In the genomic region with DNA sequence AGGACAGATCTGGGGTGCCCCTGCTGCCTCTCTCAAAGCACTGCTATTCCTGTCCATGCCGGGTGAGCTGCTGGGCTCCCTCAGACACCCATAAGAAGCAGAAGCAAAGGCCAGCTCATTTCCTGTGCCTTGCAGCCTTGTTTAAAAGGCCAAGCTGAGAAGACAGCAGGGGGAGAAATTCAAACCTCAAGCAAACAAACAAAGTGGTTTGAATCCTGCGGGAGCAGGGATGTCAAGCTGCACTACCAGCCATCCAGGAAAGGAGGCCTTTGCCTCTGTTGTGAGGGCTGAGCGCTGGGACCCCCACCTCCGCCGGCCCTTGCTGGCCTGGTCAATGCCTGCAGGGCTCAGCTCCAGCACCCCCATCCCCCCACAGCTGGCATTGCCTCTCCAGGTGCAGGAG, we compare ENCODE assay signal across 22 cellular contexts.
DNase-seq lines count a peak whose midpoint lies in the region; ATAC-seq and FAIRE-seq lines count a peak whose summit lies in the region.
"Had no signal": no experiment of that assay in that cellular context is flagged by ENCODE, and none has a peak within 500 bp of the region (broad histone marks: within the 10 kb centered on the region; RNA-seq: fewer than 3 reads in every experiment).

No MANE protein-coding gene starts in this region.

- ATAC-seq in HG03097 (IDR thresholded peaks at IDR 0.05; ENCODE audit: low FRiP score, unreplicated experiment) (no peak), GM18519 (IDR thresholded peaks at IDR 0.05; ENCODE audit: low FRiP score, unreplicated experiment) (no peak), GM19463 (IDR thresholded peaks at IDR 0.05; ENCODE audit: unreplicated experiment) (no peak)
- ATAC-seq: activated naive CD8-positive, alpha-beta T cell treated with anti-CD3 and anti-CD28 coated beads, Interleukin-2, amount 50 U/mL, for 24 hours; activated T-cell treated with anti-CD3 and anti-CD28 coated beads, Interleukin-2, amount 50 U/mL, for 72 hours; heart left ventricle; left cardiac atrium had no signal

- no peak for FAIRE-seq in HTR-8/SVneo (lab: Jason Lieb, UNC)
- FAIRE-seq: bronchial epithelial cell, pancreas, RCC 7860 had no signal

- DNase-seq in DMS153 treated with DMSO at 0.1 percent for 48 hours (lab: John Stamatoyannopoulos, UW; ENCODE audit: unreplicated experiment): peak; percentile 24
- peak; percentile 25 for DNase-seq in NCI-H128 (lab: John Stamatoyannopoulos, UW; ENCODE audit: unreplicated experiment)
- DNase-seq in NCI-H510A treated with DMSO at 0.1 percent for 48 hours (lab: John Stamatoyannopoulos, UW): peak; percentile 61
- peak; percentile 58 for DNase-seq in iPS DF 4.7 (ENCODE audit: extremely low read depth, low spot score)
- DNase-seq in HTR-8/SVneo (ENCODE audit: insufficient read length, low spot score): no peak
- DNase-seq: activated CD4-positive, alpha-beta memory T cell treated with anti-CD3 and anti-CD28 coated beads for 36 hours; activated naive CD8-positive, alpha-beta T cell treated with anti-CD3 and anti-CD28 coated beads, Interleukin-2, amount 50 U/mL, for 24 hours; activated T-cell treated with anti-CD3 and anti-CD28 coated beads, Interleukin-2, amount 50 U/mL, for 72 hours; CD4-positive, alpha-beta T cell; GF-D8; heart left ventricle; left cardiac atrium; MM.1S; NCI-H524; pancreas; stimulated activated CD4-positive, alpha-beta T cell treated with anti-CD3 and anti-CD28 coated beads, Interleukin-4, amount 100 ng/mL, for 24 hours; stimulated activated CD8-positive, alpha-beta memory T cell treated with anti-CD3 and anti-CD28 coated beads, Interleukin-4, amount 100 ng/mL, for 48 hours had no signal
